Comparison of ENCODE assay signal across 21 cellular contexts in the genomic region with DNA sequence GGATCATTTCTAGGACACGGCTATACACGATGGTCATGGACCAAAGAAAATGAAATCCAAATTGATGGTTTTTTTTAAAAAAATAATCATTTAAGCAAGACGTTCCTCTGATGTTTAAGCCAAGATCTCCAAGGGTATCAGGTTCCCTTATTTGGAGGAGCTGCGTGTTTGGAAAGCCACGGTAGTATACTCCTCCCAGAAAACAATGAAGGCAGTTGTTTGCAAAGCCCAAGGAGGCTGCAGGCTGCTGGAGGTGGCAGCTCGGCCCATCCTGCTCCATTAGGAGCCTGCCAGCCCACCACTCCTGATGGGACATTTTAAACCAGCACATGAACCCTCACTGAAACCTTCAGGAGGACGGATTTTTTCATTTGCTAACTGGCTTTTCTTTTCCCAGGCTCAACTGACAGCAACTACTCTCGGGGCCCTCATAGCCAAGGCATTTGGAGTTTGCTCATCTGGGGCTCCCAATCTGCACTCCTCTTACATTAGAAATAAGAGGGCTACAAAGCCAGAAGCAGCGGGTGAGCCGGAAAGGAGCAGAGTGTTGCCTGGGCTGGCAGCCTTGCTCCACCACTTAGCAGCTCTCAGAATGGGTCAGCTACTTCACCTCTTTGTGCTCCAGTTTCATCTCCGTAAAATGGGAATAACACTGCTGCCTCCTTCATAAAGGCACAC. TPM values are rescaled to one million over a fixed set of nuclear protein-coding genes. Genes with fewer than 3 reads are reported as not detected.
A peak's percentile ranks its signal among the peaks of the same experiment; 100 is the strongest.
DNase-seq lines count a peak whose midpoint lies in the region; TF ChIP-seq lines count a peak whose summit lies in the region.
"Had no signal": no experiment of that assay in that cellular context is flagged by ENCODE, and none has a peak within 500 bp of the region (broad histone marks: within the 10 kb centered on the region; RNA-seq: fewer than 3 reads in every experiment).

No MANE protein-coding gene starts in this region.

- no peaks in the 10 kb centered on the region for H3K9me3 ChIP-seq in SJCRH30 (replicated peaks)
- H3K9me3 ChIP-seq in suprapubic skin: no peaks in the 10 kb centered on the region
- H3K9me3 ChIP-seq: transverse colon had no signal

- WGBS in suprapubic skin: 68% methylated on average over 10 of the region's 11 CpGs

- TF ChIP-seq CTCF in suprapubic skin (IDR thresholded peaks at IDR 0.05): no peak

- TF ChIP-seq POLR2A in suprapubic skin (IDR thresholded peaks at IDR 0.05): no peak

- H3K4me1 ChIP-seq in SJCRH30 (peaks cover 9% of the 10 kb centered on the region), suprapubic skin (peaks cover 4% of the 10 kb centered on the region)
- H3K4me1 ChIP-seq: transverse colon had no signal

- H3K4me3 ChIP-seq in SJCRH30 (no peak overlapping the region), suprapubic skin (no peak overlapping the region)
- H3K4me3 ChIP-seq: transverse colon had no signal

- H3K27me3 ChIP-seq in SJCRH30 (no peaks in the 10 kb centered on the region), suprapubic skin (no peaks in the 10 kb centered on the region)
- H3K27me3 ChIP-seq: transverse colon had no signal

- peak; percentile 51 to 52 for DNase-seq in NCI-H446 (lab: John Stamatoyannopoulos, UW)
- no peak for DNase-seq in NCI-H446 treated with DMSO at 0.1 percent for 48 hours (lab: John Stamatoyannopoulos, UW)
- peak; percentile 13 to 52 for DNase-seq in SJCRH30
- DNase-seq in iPS-NIHi11 (ENCODE audit: low spot score): peak; percentile 29
- DNase-seq in suprapubic skin (ENCODE audit: low spot score in 2 of 2): no peak
- no peak for DNase-seq in activated gamma-delta T cell (lab: John Stamatoyannopoulos, UW)
- DNase-seq in activated naive CD4-positive, alpha-beta T cell treated with Interleukin-2 at 50 U/mL for 16 hours: no peak
- DNase-seq in HuH-7.5 (ENCODE audit: low spot score): no peak
- DNase-seq: activated CD4-positive, alpha-beta T cell treated with anti-CD3 and anti-CD28 coated beads, Interleukin-2, amount 10 ng/mL, durations not matched to agents 7 days and 5 days; activated naive CD4-positive, alpha-beta T cell treated with anti-CD3 and anti-CD28 coated beads, Interleukin-2, amount 50 U/mL, for 16 hours; activated T-cell treated with anti-CD3 and anti-CD28 coated beads, Interleukin-2, amount 50 U/mL, for 72 hours; DMS53; glutamatergic neuron; mammary epithelial cell; NCI-H1105; NCI-H526 treated with DMSO at 0.1 percent for 48 hours; nucleus accumbens; transverse colon; WERI-Rb-1 had no signal

- H3K27ac ChIP-seq in SJCRH30 (no peak overlapping the region), suprapubic skin (no peak overlapping the region)
- H3K27ac ChIP-seq: HL-60, RWPE1, transverse colon, WERI-Rb-1 had no signal

- TF ChIP-seq EP300 in suprapubic skin (IDR thresholded peaks at IDR 0.05): no peak

- H3K36me3 ChIP-seq in SJCRH30 (no peaks in the 10 kb centered on the region), suprapubic skin (no peaks in the 10 kb centered on the region)
- H3K36me3 ChIP-seq: transverse colon, WERI-Rb-1 had no signal

RNA-seq across cellular contexts. Expression of a gene that starts 58.4 kb away (rescaled TPM):
- 0.83 and 1.1 TPM in 2 replicates for total RNA-seq in SJCRH30 (2014; rRNA removed; shearing (Covaris generic))
- total RNA-seq in suprapubic skin: 10 to 100 TPM in 3 of 4 donors, 1 to 10 TPM in 1; 5.4 to 15.6 (median 12.8) TPM

Comparison
In these comparisons a context has a peak if more than half of its experiments do, and no peak if none do; other contexts are left out.
1. DNase-seq: peak in NCI-H446 (2 of 2), SJCRH30 (2 of 2) and iPS-NIHi11 (single experiment); none in NCI-H446 treated with DMSO at 0.1 percent for 48 hours (single experiment), suprapubic skin (0 of 2), activated gamma-delta T cell (single experiment), activated naive CD4-positive, alpha-beta T cell treated with Interleukin-2 at 50 U/mL for 16 hours (single experiment) and HuH-7.5 (single experiment).